ENCODE assay signal across 30 cellular contexts in genomic region chr9:120379611-120380010, GRCh38.
"Had no signal": no experiment of that assay in that cellular context is flagged by ENCODE, and none has a peak within 500 bp of the region (broad histone marks: within the 10 kb centered on the region; RNA-seq: fewer than 3 reads in every experiment).

No MANE protein-coding gene starts in this region.

- H3K27me3 Mint-ChIP-seq: natural killer cell treated with Interleukin-12 subunit alpha and Interleukin-12 subunit beta and Interleukin-15 and Interleukin-18, amount 100 ng/mL, for 72 hours; stimulated activated memory B cell treated with anti-CD40 and anti-IgM and Interleukin-4, amounts not matched to agents 10 μg/mL and 1 μg/mL and 100 μg/mL, for 72 hours; stimulated activated naive CD8-positive, alpha-beta T cell treated with anti-CD3 and anti-CD28 coated beads, Interleukin-15, amount 100 ng/mL, for 72 hours had no signal

- H3K9ac ChIP-seq: parathyroid adenoma had no signal

- H3K36me3 Mint-ChIP-seq: natural killer cell treated with Interleukin-12 subunit alpha and Interleukin-12 subunit beta and Interleukin-15 and Interleukin-18, amount 100 ng/mL, for 72 hours had no signal

- H3K9me3 Mint-ChIP-seq: natural killer cell treated with Interleukin-12 subunit alpha and Interleukin-12 subunit beta and Interleukin-15 and Interleukin-18, amount 100 ng/mL, for 72 hours had no signal

- H3K4me2 ChIP-seq: smooth muscle cell had no signal

- H3K4me1 ChIP-seq: parathyroid adenoma, spleen, upper lobe of left lung, vagina had no signal

- H2AFZ ChIP-seq: parathyroid adenoma had no signal

- DNase-seq: naive thymus-derived CD8-positive, alpha-beta T cell; nephron progenitor cell; occipital lobe; ovary; psoas muscle; right cardiac atrium; spleen; stimulated activated CD4-positive, alpha-beta T cell treated with anti-CD3 and anti-CD28 coated beads, Interleukin-12 subunit alpha, Interleukin-12 subunit beta, amount 100 ng/mL, for 4 hours; stimulated activated CD4-positive, alpha-beta T cell treated with anti-CD3 and anti-CD28 coated beads, Interleukin-1b, Interleukin-23, amount 100 ng/mL, for 48 hours; stimulated activated CD4-positive, alpha-beta T cell treated with anti-CD3 and anti-CD28 coated beads, Interleukin-4, amount 100 ng/mL, for 1 hour; stimulated activated CD4-positive, alpha-beta T cell treated with anti-CD3 and anti-CD28 coated beads, Interleukin-4, amount 100 ng/mL, for 4 hours; stimulated activated CD8-positive, alpha-beta memory T cell treated with anti-CD3 and anti-CD28 coated beads, Interleukin-4, amount 100 ng/mL, for 48 hours; stimulated activated naive CD4-positive, alpha-beta T cell; stimulated activated naive CD8-positive, alpha-beta T cell treated with anti-CD3 and anti-CD28 coated beads, Interleukin-15, amount 100 ng/mL, for 72 hours; stimulated activated naive CD8-positive, alpha-beta T cell treated with anti-CD3 and anti-CD28 coated beads, Interleukin-15, Interleukin-2, amounts not matched to agents 100 U/mL and 50 U/mL, for 24 hours; substantia nigra; testis; transverse colon; upper lobe of left lung had no signal

- H3K27ac Mint-ChIP-seq: naive thymus-derived CD8-positive, alpha-beta T cell; natural killer cell treated with Interleukin-12 subunit alpha and Interleukin-12 subunit beta and Interleukin-15 and Interleukin-18, amount 100 ng/mL, for 72 hours; nephron progenitor cell; progenitor cell of endocrine pancreas; stimulated activated memory B cell treated with anti-CD40 and anti-IgM and Interleukin-4, amounts not matched to agents 10 μg/mL and 1 μg/mL and 100 μg/mL, for 72 hours; stimulated activated naive CD8-positive, alpha-beta T cell treated with anti-CD3 and anti-CD28 coated beads, Interleukin-15, amount 100 ng/mL, for 72 hours had no signal

- H3K9me3 ChIP-seq: ovary, psoas muscle, right lobe of liver, testis, vagina had no signal

- H3K4me3 ChIP-seq: ovary, psoas muscle, right lobe of liver, skin epidermis, smooth muscle cell, spleen, suprapubic skin, testis, tibial artery, transverse colon, upper lobe of left lung, vagina had no signal

- H3K4me3 Mint-ChIP-seq: naive thymus-derived CD8-positive, alpha-beta T cell; natural killer cell treated with Interleukin-12 subunit alpha and Interleukin-12 subunit beta and Interleukin-15 and Interleukin-18, amount 100 ng/mL, for 72 hours; nephron progenitor cell; neural crest cell; stimulated activated memory B cell treated with anti-CD40 and anti-IgM and Interleukin-4, amounts not matched to agents 10 μg/mL and 1 μg/mL and 100 μg/mL, for 72 hours; stimulated activated naive CD8-positive, alpha-beta T cell treated with anti-CD3 and anti-CD28 coated beads, Interleukin-15, amount 100 ng/mL, for 72 hours had no signal

- H3K36me3 ChIP-seq: ovary, right lobe of liver, suprapubic skin, transverse colon, upper lobe of left lung, vagina had no signal

- H3K27me3 ChIP-seq: ovary, right lobe of liver, spleen, suprapubic skin, testis, tibial artery, transverse colon, upper lobe of left lung, vagina had no signal

- H3K4me1 Mint-ChIP-seq: stimulated activated memory B cell treated with anti-CD40 and anti-IgM and Interleukin-4, amounts not matched to agents 10 μg/mL and 1 μg/mL and 100 μg/mL, for 72 hours; stimulated activated naive CD8-positive, alpha-beta T cell treated with anti-CD3 and anti-CD28 coated beads, Interleukin-15, amount 100 ng/mL, for 72 hours had no signal

- ATAC-seq: naive thymus-derived CD8-positive, alpha-beta T cell; natural killer cell treated with Interleukin-12 subunit alpha and Interleukin-12 subunit beta and Interleukin-15 and Interleukin-18, amount 100 ng/mL, for 72 hours; psoas muscle; right cardiac atrium; right lobe of liver; stimulated activated memory B cell treated with anti-CD40 and anti-IgM and Interleukin-4, amounts not matched to agents 10 μg/mL and 1 μg/mL and 100 μg/mL, for 72 hours; stimulated activated naive CD8-positive, alpha-beta T cell treated with anti-CD3 and anti-CD28 coated beads, Interleukin-15, amount 100 ng/mL, for 72 hours; stimulated activated naive CD8-positive, alpha-beta T cell treated with anti-CD3 and anti-CD28 coated beads, Interleukin-15, Interleukin-2, amounts not matched to agents 100 U/mL and 50 U/mL, for 24 hours had no signal

- H3K27ac ChIP-seq: ovary, parathyroid adenoma, psoas muscle, right lobe of liver, skin epidermis, spleen, suprapubic skin, testis, tibial artery, transverse colon, upper lobe of left lung, vagina had no signal
